8 cellular contexts compared by ENCODE assay signal in genomic region chr18:22168360-22168921, GRCh38. TPM values are rescaled to one million over a fixed set of nuclear protein-coding genes. Genes with fewer than 3 reads are reported as not detected.
DNase-seq lines count a peak whose midpoint lies in the region; ATAC-seq, FAIRE-seq and TF ChIP-seq lines count a peak whose summit lies in the region.

No MANE protein-coding gene starts in this region.

- H3K36me3 ChIP-seq in endocrine pancreas (ENCODE audit: control insufficient read depth, insufficient read depth, low read length), result no peaks in the 10 kb centered on the region
- H3K36me3 ChIP-seq in osteoblast (ENCODE audit: insufficient read depth, low read length), result peaks cover 14% of the 10 kb centered on the region

- H4K20me1 ChIP-seq in osteoblast (ENCODE audit: insufficient read depth, low read length), result peaks cover 28% of the 10 kb centered on the region

- no peaks in the 10 kb centered on the region for H3K27me3 ChIP-seq in endocrine pancreas (ENCODE audit: control insufficient read depth, insufficient read depth, low read length)
- H3K27me3 ChIP-seq in osteoblast (ENCODE audit: insufficient read depth, low read length), result peaks cover 69% of the 10 kb centered on the region

- peaks cover 34% of the 10 kb centered on the region for H3K79me2 ChIP-seq in osteoblast (ENCODE audit: insufficient read depth, low read length)

- H3K27ac ChIP-seq in osteoblast (ENCODE audit: low read depth, low read length), result no peak overlapping the region

- TF ChIP-seq CTCF in GM13977 (IDR thresholded peaks at IDR 0.05; ENCODE audit: extremely low read depth, insufficient read depth, missing control alignments), result no peak
- TF ChIP-seq CTCF in osteoblast (IDR thresholded peaks at IDR 0.05; ENCODE audit: extremely low read depth, low read depth, low read length), result no peak

- peak; percentile 45 for DNase-seq in GM13977 (ENCODE audit: low spot score)
- peak; percentile 10 for DNase-seq in RCC 7860 (ENCODE audit: low spot score)
- peak; percentile 91 for DNase-seq in osteoblast (ENCODE audit: insufficient read length, low spot score, missing footprints)
- no peak for DNase-seq in NCI-H510A (lab: John Stamatoyannopoulos, UW)
- DNase-seq in ureter (ENCODE audit: low spot score), result no peak
- no peak for DNase-seq in frontal cortex (ENCODE audit: low spot score in 2 of 2)

- H3K4me3 ChIP-seq in endocrine pancreas (ENCODE audit: control insufficient read depth, insufficient read depth, low read length) (peak overlapping the region; percentile 55), osteoblast (ENCODE audit: insufficient read depth, low read length) (peak overlapping the region; percentile 95)

- H3K9me3 ChIP-seq in endocrine pancreas (ENCODE audit: control insufficient read depth, low read length) (no peaks in the 10 kb centered on the region), osteoblast (ENCODE audit: low read depth, low read length) (peaks cover 2% of the 10 kb centered on the region)

- H3K4me2 ChIP-seq in osteoblast (ENCODE audit: insufficient read depth, low read length), result peak overlapping the region; percentile 77

- H3K9ac ChIP-seq in endocrine pancreas (ENCODE audit: control insufficient read depth, insufficient read depth, low read length), result no peak overlapping the region

- H2AFZ ChIP-seq in osteoblast (ENCODE audit: low read length), result no peak overlapping the region

- no peak for ATAC-seq in GM19324 (IDR thresholded peaks at IDR 0.05; ENCODE audit: low FRiP score, unreplicated experiment)

- FAIRE-seq in RCC 7860 (lab: Jason Lieb, UNC) (no peak), frontal cortex (lab: Jason Lieb, UNC) (no peak)

- no peaks in the 10 kb centered on the region for H3K4me1 ChIP-seq in endocrine pancreas (ENCODE audit: control insufficient read depth, insufficient read depth, low read length)
- peaks cover 10% of the 10 kb centered on the region for H3K4me1 ChIP-seq in osteoblast (ENCODE audit: insufficient read depth, low read length)

- in situ Hi-C loops in GM13977 (cut with MboI; ENCODE audit: low pct_unique_long_range_greater_than_20kb, low sequenced_read_pairs, unreplicated experiment), result no loop called here

RNA-seq across cellular contexts. Expression of gene GATA6, which starts 0.9 kb away (rescaled TPM):
- total RNA-seq in osteoblast, result 10.9 and 16.6 TPM in 2 replicates
- 12.6 TPM for total RNA-seq in ureter
- total RNA-seq in frontal cortex, result under 0.01 TPM

Comparison
In these comparisons a context has a peak if more than half of its experiments do, and no peak if none do; other contexts are left out.
1. DNase-seq: peak in GM13977 (single experiment), RCC 7860 (single experiment) and osteoblast (single experiment); none in NCI-H510A (single experiment), ureter (single experiment) and frontal cortex (0 of 2).
2. RNA of gene GATA6, which starts 0.9 kb away (total RNA-seq): 10.9 to 16.6 TPM in osteoblast and 12.6 TPM in ureter (single experiment); under 0.01 TPM in frontal cortex (single experiment); every median in the first group is over 10 times any median in the second.